In genomic region chr1:9996624-9997582, GRCh38 we compare ENCODE assay signal across 8 cellular contexts. TPM values are rescaled to one million over a fixed set of nuclear protein-coding genes. Genes with fewer than 3 reads are reported as not detected.
A peak's percentile ranks its signal among the peaks of the same experiment; 100 is the strongest.
DNase-seq lines count a peak whose midpoint lies in the region; ATAC-seq and TF ChIP-seq lines count a peak whose summit lies in the region.

RBP7 (plus strand) TSS chr1:9997228; CDS start chr1:9997259, 31 bp downstream.

- no peaks in the 10 kb centered on the region for H4K20me1 ChIP-seq in neural progenitor cell (ENCODE audit: low read depth)

- H3K36me3 ChIP-seq in neural progenitor cell, result no peaks in the 10 kb centered on the region

- peaks cover 2% of the 10 kb centered on the region for H3K4me1 Mint-ChIP-seq in activated CD8-positive, alpha-beta T cell treated with anti-CD3 and anti-CD28 coated beads, Interleukin-2, amount 10 ng/mL, durations not matched to agents 7 days and 5 days (ENCODE audit: low read depth)
- peaks cover 7% of the 10 kb centered on the region for H3K4me1 Mint-ChIP-seq in neural progenitor cell

- H3K9me3 Mint-ChIP-seq in activated CD8-positive, alpha-beta T cell treated with anti-CD3 and anti-CD28 coated beads, Interleukin-2, amount 10 ng/mL, durations not matched to agents 7 days and 5 days (ENCODE audit: insufficient read depth), result no peaks in the 10 kb centered on the region
- peaks cover 9% of the 10 kb centered on the region for H3K9me3 Mint-ChIP-seq in neural progenitor cell

- peak; percentile 5 for DNase-seq in activated gamma-delta T cell treated with Interleukin-2 at 50 U/mL for 16 hours
- DNase-seq in activated gamma-delta T cell (lab: John Stamatoyannopoulos, UW), result no peak
- DNase-seq in activated CD8-positive, alpha-beta T cell treated with anti-CD3 and anti-CD28 coated beads, Interleukin-2, amount 10 ng/mL, durations not matched to agents 7 days and 5 days, result no peak
- no peak for DNase-seq in fibroblast of villous mesenchyme (ENCODE audit: low read depth)
- peak; percentile 60 for DNase-seq in neural progenitor cell (ENCODE audit: low spot score)
- no peak for DNase-seq in HUDEP-2 (lab: John Stamatoyannopoulos, UW; ENCODE audit: unreplicated experiment in 76 of 76)

- POLR2A ChIA-PET in activated CD8-positive, alpha-beta T cell treated with anti-CD3 and anti-CD28 coated beads, Interleukin-2, amount 10 ng/mL, durations not matched to agents 7 days and 5 days (lab: Charles Lee), result no interaction called here

- peak within 1 kb of the TSS; percentile 62 for H3K4me3 Mint-ChIP-seq in activated CD8-positive, alpha-beta T cell treated with anti-CD3 and anti-CD28 coated beads, Interleukin-2, amount 10 ng/mL, durations not matched to agents 7 days and 5 days
- H3K4me3 Mint-ChIP-seq in neural progenitor cell, result peak within 1 kb of the TSS; percentile 86

- H3K9ac ChIP-seq in neural progenitor cell, result no peak within 1 kb of the TSS

- CTCF ChIA-PET in activated CD8-positive, alpha-beta T cell treated with anti-CD3 and anti-CD28 coated beads, Interleukin-2, amount 10 ng/mL, durations not matched to agents 7 days and 5 days (lab: Charles Lee), result no interaction called here

- peaks cover 27% of the 10 kb centered on the region for H3K27me3 Mint-ChIP-seq in activated CD8-positive, alpha-beta T cell treated with anti-CD3 and anti-CD28 coated beads, Interleukin-2, amount 10 ng/mL, durations not matched to agents 7 days and 5 days (ENCODE audit: low read depth)
- H3K27me3 Mint-ChIP-seq in neural progenitor cell (ENCODE audit: insufficient read depth, low read depth), result peaks cover 35% of the 10 kb centered on the region

- no peak within 1 kb of the TSS for H3K27ac Mint-ChIP-seq in activated CD8-positive, alpha-beta T cell treated with anti-CD3 and anti-CD28 coated beads, Interleukin-2, amount 10 ng/mL, durations not matched to agents 7 days and 5 days
- H3K27ac Mint-ChIP-seq in neural progenitor cell, result peak within 1 kb of the TSS; percentile 53

- H3K27me3 ChIP-seq in neural progenitor cell, result peaks cover 66% of the 10 kb centered on the region

- no peaks in the 10 kb centered on the region for H3K4me1 ChIP-seq in neural progenitor cell

- H3K36me3 Mint-ChIP-seq in activated CD8-positive, alpha-beta T cell treated with anti-CD3 and anti-CD28 coated beads, Interleukin-2, amount 10 ng/mL, durations not matched to agents 7 days and 5 days (ENCODE audit: low read depth), result peaks cover 2% of the 10 kb centered on the region
- H3K36me3 Mint-ChIP-seq in neural progenitor cell, result peaks cover 1% of the 10 kb centered on the region

- no peaks in the 10 kb centered on the region for H3K9me3 ChIP-seq in neural progenitor cell (ENCODE audit: low read depth)

- TF ChIP-seq CTCF in fibroblast of villous mesenchyme (IDR thresholded peaks at IDR 0.05; ENCODE audit: insufficient read depth, low read depth, low read length) (no peak), neural progenitor cell (IDR thresholded peaks at IDR 0.05) (no peak)

- H3F3A ChIP-seq in neural progenitor cell (ENCODE audit: low read depth), result peaks cover 9% of the 10 kb centered on the region

- H2AFZ ChIP-seq in neural progenitor cell (replicated peaks), result peak within 1 kb of the TSS; percentile 99

- H3K79me2 ChIP-seq in neural progenitor cell (ENCODE audit: low read depth), result no peaks in the 10 kb centered on the region

- peak within 1 kb of the TSS; percentile 74 for H3K4me2 ChIP-seq in neural progenitor cell

- H3K4me3 ChIP-seq in fibroblast of villous mesenchyme (ENCODE audit: low read depth, low read length) (peak within 1 kb of the TSS; percentile 45), neural progenitor cell (peak within 1 kb of the TSS; percentile 59)

- ATAC-seq in activated CD8-positive, alpha-beta T cell treated with anti-CD3 and anti-CD28 coated beads, Interleukin-2, amount 10 ng/mL, durations not matched to agents 7 days and 5 days, result peak; percentile 59
- no peak for ATAC-seq in GM18517 (IDR thresholded peaks at IDR 0.05; ENCODE audit: unreplicated experiment)
- ATAC-seq in HG03354 (IDR thresholded peaks at IDR 0.05; ENCODE audit: poor library complexity, severe bottlenecking, unreplicated experiment), result no peak

- H3K27ac ChIP-seq in neural progenitor cell, result no peak within 1 kb of the TSS

RNA-seq across cellular contexts. Expression of gene RBP7, which starts in this region (rescaled TPM):
- not detected for total RNA-seq in activated CD8-positive, alpha-beta T cell treated with anti-CD3 and anti-CD28 coated beads, Interleukin-2, amount 10 ng/mL, durations not matched to agents 7 days and 5 days
- 0.43 TPM in 1 of 2 replicates, not detected in the other for total RNA-seq in fibroblast of villous mesenchyme
- total RNA-seq in neural progenitor cell (ENCODE audit: low replicate concordance), result 0.96 TPM in 1 of 2 replicates, not detected in the other

Comparison
In these comparisons a context has a peak if more than half of its experiments do, and no peak if none do; other contexts are left out.
1. Peak in ATAC-seq in activated CD8-positive, alpha-beta T cell treated with anti-CD3 and anti-CD28 coated beads, Interleukin-2, amount 10 ng/mL, durations not matched to agents 7 days and 5 days; RNA of the gene not detected or under 1 TPM.
2. Peak in DNase-seq, H3K4me3 ChIP-seq and H3K4me2 ChIP-seq in neural progenitor cell; RNA of the gene not detected or under 1 TPM.